ENCODE assay signal across 10 cellular contexts in genomic region chr16:85749686-85750020, GRCh38. TPM values are rescaled to one million over a fixed set of nuclear protein-coding genes. Genes with fewer than 3 reads are reported as not detected.
DNase-seq lines count a peak whose midpoint lies in the region; ATAC-seq and TF ChIP-seq lines count a peak whose summit lies in the region.
"Had no signal": no experiment of that assay in that cellular context is flagged by ENCODE, and none has a peak within 500 bp of the region (broad histone marks: within the 10 kb centered on the region; RNA-seq: fewer than 3 reads in every experiment).

No MANE protein-coding gene starts in this region.

- ATAC-seq in Right ventricle myocardium superior (ENCODE audit: poor library complexity) (no peak), HG02885 (IDR thresholded peaks at IDR 0.05; ENCODE audit: poor library complexity, unreplicated experiment) (no peak), GM21367 (IDR thresholded peaks at IDR 0.05; ENCODE audit: unreplicated experiment) (no peak)

- no peak overlapping the region for H2BK5ac ChIP-seq in mesendoderm (ENCODE audit: low read length)

- H3K79me2 ChIP-seq in mesendoderm (ENCODE audit: control insufficient read depth, insufficient read depth, low read length), result no peaks in the 10 kb centered on the region

- peaks cover 0 to 7% (median 0%) of the 10 kb centered on the region in 5 experiments for H3K9me3 Mint-ChIP-seq in brain

- H3K18ac ChIP-seq in mesendoderm (ENCODE audit: low read length), result no peak overlapping the region

- H3K4me3 ChIP-seq in right atrium auricular region, result peak overlapping the region; percentile 40 to 66
- H3K4me3 ChIP-seq in mesendoderm (ENCODE audit: low read length), result no peak overlapping the region

- H3K4me3 Mint-ChIP-seq in brain, result peak overlapping the region; percentile 20 to 93 (median 87)

- no peak overlapping the region for H3K23ac ChIP-seq in mesendoderm (ENCODE audit: low read length)

- no peaks in the 10 kb centered on the region for H3K36me3 Mint-ChIP-seq in brain

- H3K56ac ChIP-seq in mesendoderm (ENCODE audit: low read length), result no peak overlapping the region

- H3K9ac ChIP-seq in mesendoderm (ENCODE audit: low read length), result peak overlapping the region; percentile 27
- H3K9ac ChIP-seq: KMS-11 had no signal

- no peak overlapping the region for H3K27ac Mint-ChIP-seq in brain

- H2BK120ac ChIP-seq in mesendoderm (ENCODE audit: low read depth, low read length), result no peak overlapping the region

- peaks cover 34% of the 10 kb centered on the region for H3K27me3 Mint-ChIP-seq in brain

- peaks cover 0 to 30% of the 10 kb centered on the region in 2 donors for H3K4me1 ChIP-seq in right atrium auricular region
- H3K4me1 ChIP-seq in mesendoderm (ENCODE audit: control insufficient read depth, low read depth, low read length), result peaks cover 11% of the 10 kb centered on the region

- peaks cover 27% of the 10 kb centered on the region for H3K4me1 Mint-ChIP-seq in brain

- H3K4me2 ChIP-seq in mesendoderm (ENCODE audit: low read length), result peak overlapping the region; percentile 39
- H3K4me2 ChIP-seq: KMS-11 had no signal

- no peak for TF ChIP-seq CTCF in right atrium auricular region (IDR thresholded peaks at IDR 0.05)
- no peak for TF ChIP-seq CTCF in brain (conservative IDR thresholded peaks at IDR 0.05)

- H2AK5ac ChIP-seq in mesendoderm (ENCODE audit: low read length), result no peak overlapping the region

- H3K27ac ChIP-seq in right atrium auricular region (no peak overlapping the region), mesendoderm (ENCODE audit: low read depth, low read length) (no peak overlapping the region)
- H3K27ac ChIP-seq: KMS-11 had no signal

- no peak for DNase-seq in right atrium auricular region (ENCODE audit: low spot score)
- DNase-seq in Right ventricle myocardium superior, result no peak
- no peak for DNase-seq in mesendoderm
- DNase-seq in epidermal melanocyte (ENCODE audit: insufficient read length, low spot score), result no peak
- no peak for DNase-seq in cerebellum (ENCODE audit: low spot score)
- DNase-seq: NCI-H526 had no signal

- H3K27me3 ChIP-seq in right atrium auricular region, result no peaks in the 10 kb centered on the region
- H3K27me3 ChIP-seq in mesendoderm (ENCODE audit: insufficient read depth, low read length, poor library complexity), result no peaks in the 10 kb centered on the region

- no peaks in the 10 kb centered on the region for H3K36me3 ChIP-seq in right atrium auricular region
- H3K36me3 ChIP-seq in mesendoderm (ENCODE audit: control insufficient read depth, insufficient read depth, low read length), result no peaks in the 10 kb centered on the region

- no peak overlapping the region for H4K8ac ChIP-seq in mesendoderm (ENCODE audit: low read depth, low read length)

- no CpG with 5 or more reads among the region's 12 CpGs for WGBS in mesendoderm (ENCODE audit: extremely low coverage, insufficient coverage, low lambda C conversion rate)

- no peak overlapping the region for H2BK15ac ChIP-seq in mesendoderm (replicated peaks; ENCODE audit: low read depth)

- H3K4ac ChIP-seq in mesendoderm (ENCODE audit: low read depth, low read length), result no peak overlapping the region

- intact Hi-C loops in Right ventricle myocardium superior (cut with DNase I), result no loop called here

- no peaks in the 10 kb centered on the region for H3K79me1 ChIP-seq in mesendoderm (ENCODE audit: low read length)

- no peak overlapping the region for H4K5ac ChIP-seq in mesendoderm (ENCODE audit: low read length)

- H3K9me3 ChIP-seq in right atrium auricular region, result no peaks in the 10 kb centered on the region

RNA-seq across cellular contexts. Expression of gene C16orf74, which starts 1.2 kb away (rescaled TPM):
- total RNA-seq in right atrium auricular region (1 to 10 TPM in 1 of 2 donors, under 1 TPM in 1; 0.79 to 1.4 TPM), Right ventricle myocardium superior (2.3 TPM), cerebellum (1.00 TPM)
- 2.3 TPM for polyA plus RNA-seq in brain (ENCODE audit: insufficient read depth, low read depth, low replicate concordance)
- polyA plus RNA-seq in mesendoderm (2013, experiment 1 of 2), result 7.3 TPM
- polyA plus RNA-seq in mesendoderm (2013, experiment 2 of 2), result 7.5 TPM

RNA-seq across cellular contexts. Expression of gene EMC8, which starts 49.7 kb away (rescaled TPM):
- total RNA-seq in right atrium auricular region (10 to 100 TPM; 18.8 to 40.7 TPM), Right ventricle myocardium superior (21.8 TPM), cerebellum (19.2 TPM)
- 35.2 TPM for polyA plus RNA-seq in brain (ENCODE audit: insufficient read depth, low read depth, low replicate concordance)
- polyA plus RNA-seq in mesendoderm (2013, experiment 1 of 2), result 40.5 TPM
- polyA plus RNA-seq in mesendoderm (2013, experiment 2 of 2), result 39.9 TPM

RNA-seq across cellular contexts. Expression of gene COX4I1, which starts 49.8 kb away (rescaled TPM):
- total RNA-seq in right atrium auricular region (1,000 to 10,000 TPM; 1,383 to 1,567 TPM), Right ventricle myocardium superior (2,159 TPM), cerebellum (120 TPM)
- 1,338 TPM for polyA plus RNA-seq in brain (ENCODE audit: insufficient read depth, low read depth, low replicate concordance)
- 818 TPM for polyA plus RNA-seq in mesendoderm (2013, experiment 1 of 2)
- 789 TPM for polyA plus RNA-seq in mesendoderm (2013, experiment 2 of 2)

Comparison
In these comparisons a context has a peak if more than half of its experiments do, and no peak if none do; other contexts are left out.
1. RNA of gene COX4I1, which starts 49.8 kb away (total RNA-seq): 2,159 TPM in Right ventricle myocardium superior (single experiment) and 1,383 to 1,567 TPM in right atrium auricular region; 120 TPM in cerebellum (single experiment); every median in the first group is over 10 times any median in the second.